1 cellular context compared by ENCODE assay signal in genomic region chr16:69424053-69424934, GRCh38.
TF ChIP-seq lines count a peak whose summit lies in the region.

Gene CYB5B, plus strand, starts transcription at chr16:69424619. Its CDS starts 65 bp downstream, at chr16:69424684.

TF ChIP-seq in HepG2, 621 proteins besides CTCF, POLR2A, EP300 and RAD21 (continued from another document and continues in another):
- no peak; the same call in 1 of the 2 replicates for TF ChIP-seq ZXDC (CRISPR knock-in tag; IDR thresholded peaks at IDR 0.05)
- peak; percentile 96 for TF ChIP-seq KMT2B (CRISPR knock-in tag; IDR thresholded peaks at IDR 0.05)
- peak; percentile 85 for TF ChIP-seq DNMT1 (CRISPR knock-in tag; IDR thresholded peaks at IDR 0.05)
- TF ChIP-seq, protein P1, sequence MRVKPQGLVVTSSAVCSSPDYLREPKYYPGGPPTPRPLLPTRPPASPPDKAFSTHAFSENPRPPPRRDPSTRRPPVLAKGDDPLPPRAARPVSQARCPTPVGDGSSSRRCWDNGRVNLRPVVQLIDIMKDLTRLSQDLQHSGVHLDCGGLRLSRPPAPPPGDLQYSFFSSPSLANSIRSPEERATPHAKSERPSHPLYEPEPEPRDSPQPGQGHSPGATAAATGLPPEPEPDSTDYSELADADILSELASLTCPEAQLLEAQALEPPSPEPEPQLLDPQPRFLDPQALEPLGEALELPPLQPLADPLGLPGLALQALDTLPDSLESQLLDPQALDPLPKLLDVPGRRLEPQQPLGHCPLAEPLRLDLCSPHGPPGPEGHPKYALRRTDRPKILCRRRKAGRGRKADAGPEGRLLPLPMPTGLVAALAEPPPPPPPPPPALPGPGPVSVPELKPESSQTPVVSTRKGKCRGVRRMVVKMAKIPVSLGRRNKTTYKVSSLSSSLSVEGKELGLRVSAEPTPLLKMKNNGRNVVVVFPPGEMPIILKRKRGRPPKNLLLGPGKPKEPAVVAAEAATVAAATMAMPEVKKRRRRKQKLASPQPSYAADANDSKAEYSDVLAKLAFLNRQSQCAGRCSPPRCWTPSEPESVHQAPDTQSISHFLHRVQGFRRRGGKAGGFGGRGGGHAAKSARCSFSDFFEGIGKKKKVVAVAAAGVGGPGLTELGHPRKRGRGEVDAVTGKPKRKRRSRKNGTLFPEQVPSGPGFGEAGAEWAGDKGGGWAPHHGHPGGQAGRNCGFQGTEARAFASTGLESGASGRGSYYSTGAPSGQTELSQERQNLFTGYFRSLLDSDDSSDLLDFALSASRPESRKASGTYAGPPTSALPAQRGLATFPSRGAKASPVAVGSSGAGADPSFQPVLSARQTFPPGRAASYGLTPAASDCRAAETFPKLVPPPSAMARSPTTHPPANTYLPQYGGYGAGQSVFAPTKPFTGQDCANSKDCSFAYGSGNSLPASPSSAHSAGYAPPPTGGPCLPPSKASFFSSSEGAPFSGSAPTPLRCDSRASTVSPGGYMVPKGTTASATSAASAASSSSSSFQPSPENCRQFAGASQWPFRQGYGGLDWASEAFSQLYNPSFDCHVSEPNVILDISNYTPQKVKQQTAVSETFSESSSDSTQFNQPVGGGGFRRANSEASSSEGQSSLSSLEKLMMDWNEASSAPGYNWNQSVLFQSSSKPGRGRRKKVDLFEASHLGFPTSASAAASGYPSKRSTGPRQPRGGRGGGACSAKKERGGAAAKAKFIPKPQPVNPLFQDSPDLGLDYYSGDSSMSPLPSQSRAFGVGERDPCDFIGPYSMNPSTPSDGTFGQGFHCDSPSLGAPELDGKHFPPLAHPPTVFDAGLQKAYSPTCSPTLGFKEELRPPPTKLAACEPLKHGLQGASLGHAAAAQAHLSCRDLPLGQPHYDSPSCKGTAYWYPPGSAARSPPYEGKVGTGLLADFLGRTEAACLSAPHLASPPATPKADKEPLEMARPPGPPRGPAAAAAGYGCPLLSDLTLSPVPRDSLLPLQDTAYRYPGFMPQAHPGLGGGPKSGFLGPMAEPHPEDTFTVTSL (CRISPR knock-in tag; IDR thresholded peaks at IDR 0.05; ENCODE audit: borderline replicate concordance), result no peak
- no peak for TF ChIP-seq PRMT3 (CRISPR knock-in tag; IDR thresholded peaks at IDR 0.05; ENCODE audit: borderline replicate concordance, low read depth)
- TF ChIP-seq ZNF121 (CRISPR knock-in tag; IDR thresholded peaks at IDR 0.05), result peak; percentile 47; the same call in 1 of the 2 replicates
- TF ChIP-seq ZNF616 (CRISPR knock-in tag; IDR thresholded peaks at IDR 0.05; ENCODE audit: low read depth), result no peak
- TF ChIP-seq ZIK1 (CRISPR knock-in tag; IDR thresholded peaks at IDR 0.05; ENCODE audit: borderline replicate concordance, low read depth), result peak; percentile 88; the same call in 1 of the 2 replicates
- no peak for TF ChIP-seq CENPT (CRISPR knock-in tag; IDR thresholded peaks at IDR 0.05; ENCODE audit: low read depth)
- TF ChIP-seq SRF (IDR thresholded peaks at IDR 0.05; ENCODE audit: low read depth, low read length), result peak; percentile 66; the same call in 1 of the 2 replicates
- no peak for TF ChIP-seq ZNF367 (CRISPR knock-in tag; IDR thresholded peaks at IDR 0.05; ENCODE audit: borderline replicate concordance)
- TF ChIP-seq POGZ (CRISPR knock-in tag; IDR thresholded peaks at IDR 0.05), result peak; percentile 100
- no peak for TF ChIP-seq ZFYVE20 (CRISPR knock-in tag; IDR thresholded peaks at IDR 0.05; ENCODE audit: borderline replicate concordance, low read depth)
- no peak for TF ChIP-seq HOXD1 (CRISPR knock-in tag; IDR thresholded peaks at IDR 0.05)
- no peak; the same call in 1 of the 2 replicates for TF ChIP-seq ZNF546 (CRISPR knock-in tag; conservative IDR thresholded peaks at IDR 0.05)
- peak; percentile 56; the same call in 1 of the 2 replicates for TF ChIP-seq HNF4A (CRISPR knock-in tag; IDR thresholded peaks at IDR 0.05)
- TF ChIP-seq FIP1L1 (IDR thresholded peaks at IDR 0.05; ENCODE audit: borderline replicate concordance, insufficient read depth, low read depth, low read length), result no peak
- peak; percentile 75 for TF ChIP-seq ATF7-NPFF (CRISPR knock-in tag; IDR thresholded peaks at IDR 0.05; ENCODE audit: low read depth)
- peak; percentile 53; the same call in 1 of the 2 replicates for TF ChIP-seq SMYD3 (CRISPR knock-in tag; IDR thresholded peaks at IDR 0.05)
- peak; percentile 31; the same call in 1 of the 2 replicates for TF ChIP-seq PITX1 (CRISPR knock-in tag; IDR thresholded peaks at IDR 0.05)
- peak; percentile 91 for TF ChIP-seq ERF (CRISPR knock-in tag; IDR thresholded peaks at IDR 0.05)
- peak; percentile 65; the same call in 1 of the 2 replicates for TF ChIP-seq CAMTA2 (CRISPR knock-in tag; IDR thresholded peaks at IDR 0.05; ENCODE audit: borderline replicate concordance)
- TF ChIP-seq ARHGAP35 (CRISPR knock-in tag; IDR thresholded peaks at IDR 0.05; ENCODE audit: borderline replicate concordance), result peak; percentile 43; the same call in 1 of the 2 replicates
- no peak for TF ChIP-seq MTA3 (CRISPR knock-in tag; IDR thresholded peaks at IDR 0.05)
- peak; percentile 66; the same call in 1 of the 2 replicates for TF ChIP-seq ZNF101 (CRISPR knock-in tag; IDR thresholded peaks at IDR 0.05; ENCODE audit: borderline replicate concordance, low read depth)
- TF ChIP-seq ZBTB3 (CRISPR knock-in tag; IDR thresholded peaks at IDR 0.05; ENCODE audit: borderline replicate concordance, low read depth), result 0 out of 2 replicates have a peak, but pooled peaks have one; percentile 74
- no peak for TF ChIP-seq ZNF557 (CRISPR knock-in tag; IDR thresholded peaks at IDR 0.05)
- TF ChIP-seq CENPX (CRISPR knock-in tag; IDR thresholded peaks at IDR 0.05), result no peak
- TF ChIP-seq ZNF563 (CRISPR knock-in tag; IDR thresholded peaks at IDR 0.05), result 0 out of 2 replicates have a peak, but pooled peaks have one; percentile 58
- TF ChIP-seq, protein P2, sequence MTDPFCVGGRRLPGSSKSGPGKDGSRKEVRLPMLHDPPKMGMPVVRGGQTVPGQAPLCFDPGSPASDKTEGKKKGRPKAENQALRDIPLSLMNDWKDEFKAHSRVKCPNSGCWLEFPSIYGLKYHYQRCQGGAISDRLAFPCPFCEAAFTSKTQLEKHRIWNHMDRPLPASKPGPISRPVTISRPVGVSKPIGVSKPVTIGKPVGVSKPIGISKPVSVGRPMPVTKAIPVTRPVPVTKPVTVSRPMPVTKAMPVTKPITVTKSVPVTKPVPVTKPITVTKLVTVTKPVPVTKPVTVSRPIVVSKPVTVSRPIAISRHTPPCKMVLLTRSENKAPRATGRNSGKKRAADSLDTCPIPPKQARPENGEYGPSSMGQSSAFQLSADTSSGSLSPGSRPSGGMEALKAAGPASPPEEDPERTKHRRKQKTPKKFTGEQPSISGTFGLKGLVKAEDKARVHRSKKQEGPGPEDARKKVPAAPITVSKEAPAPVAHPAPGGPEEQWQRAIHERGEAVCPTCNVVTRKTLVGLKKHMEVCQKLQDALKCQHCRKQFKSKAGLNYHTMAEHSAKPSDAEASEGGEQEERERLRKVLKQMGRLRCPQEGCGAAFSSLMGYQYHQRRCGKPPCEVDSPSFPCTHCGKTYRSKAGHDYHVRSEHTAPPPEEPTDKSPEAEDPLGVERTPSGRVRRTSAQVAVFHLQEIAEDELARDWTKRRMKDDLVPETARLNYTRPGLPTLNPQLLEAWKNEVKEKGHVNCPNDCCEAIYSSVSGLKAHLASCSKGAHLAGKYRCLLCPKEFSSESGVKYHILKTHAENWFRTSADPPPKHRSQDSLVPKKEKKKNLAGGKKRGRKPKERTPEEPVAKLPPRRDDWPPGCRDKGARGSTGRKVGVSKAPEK (CRISPR knock-in tag; IDR thresholded peaks at IDR 0.05; ENCODE audit: borderline replicate concordance), result 0 out of 2 replicates have a peak, but pooled peaks have one; percentile 12
- no peak for TF ChIP-seq ZNF747 (CRISPR knock-in tag; IDR thresholded peaks at IDR 0.05; ENCODE audit: borderline replicate concordance)
- TF ChIP-seq ZNF496 (CRISPR knock-in tag; IDR thresholded peaks at IDR 0.05; ENCODE audit: insufficient replicate concordance), result no peak
- no peak for TF ChIP-seq ZBTB1 (CRISPR knock-in tag; IDR thresholded peaks at IDR 0.05; ENCODE audit: borderline replicate concordance)
- peak; percentile 82 for TF ChIP-seq SP4 (CRISPR knock-in tag; IDR thresholded peaks at IDR 0.05)
- TF ChIP-seq, protein P3, sequence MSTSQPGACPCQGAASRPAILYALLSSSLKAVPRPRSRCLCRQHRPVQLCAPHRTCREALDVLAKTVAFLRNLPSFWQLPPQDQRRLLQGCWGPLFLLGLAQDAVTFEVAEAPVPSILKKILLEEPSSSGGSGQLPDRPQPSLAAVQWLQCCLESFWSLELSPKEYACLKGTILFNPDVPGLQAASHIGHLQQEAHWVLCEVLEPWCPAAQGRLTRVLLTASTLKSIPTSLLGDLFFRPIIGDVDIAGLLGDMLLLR (CRISPR knock-in tag; IDR thresholded peaks at IDR 0.05), result peak; percentile 83
- TF ChIP-seq ATF2 (CRISPR knock-in tag; IDR thresholded peaks at IDR 0.05), result no peak; the same call in none of the 2 replicates
- TF ChIP-seq TRAFD1 (CRISPR knock-in tag; IDR thresholded peaks at IDR 0.05; ENCODE audit: borderline replicate concordance), result peak; percentile 87; the same call in 1 of the 2 replicates
- peak; percentile 77; the same call in 1 of the 2 replicates for TF ChIP-seq HDAC1 (CRISPR knock-in tag; IDR thresholded peaks at IDR 0.05)
- TF ChIP-seq, protein P4, sequence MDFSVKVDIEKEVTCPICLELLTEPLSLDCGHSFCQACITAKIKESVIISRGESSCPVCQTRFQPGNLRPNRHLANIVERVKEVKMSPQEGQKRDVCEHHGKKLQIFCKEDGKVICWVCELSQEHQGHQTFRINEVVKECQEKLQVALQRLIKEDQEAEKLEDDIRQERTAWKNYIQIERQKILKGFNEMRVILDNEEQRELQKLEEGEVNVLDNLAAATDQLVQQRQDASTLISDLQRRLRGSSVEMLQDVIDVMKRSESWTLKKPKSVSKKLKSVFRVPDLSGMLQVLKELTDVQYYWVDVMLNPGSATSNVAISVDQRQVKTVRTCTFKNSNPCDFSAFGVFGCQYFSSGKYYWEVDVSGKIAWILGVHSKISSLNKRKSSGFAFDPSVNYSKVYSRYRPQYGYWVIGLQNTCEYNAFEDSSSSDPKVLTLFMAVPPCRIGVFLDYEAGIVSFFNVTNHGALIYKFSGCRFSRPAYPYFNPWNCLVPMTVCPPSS (IDR thresholded peaks at IDR 0.05), result no peak
- TF ChIP-seq, protein P5, sequence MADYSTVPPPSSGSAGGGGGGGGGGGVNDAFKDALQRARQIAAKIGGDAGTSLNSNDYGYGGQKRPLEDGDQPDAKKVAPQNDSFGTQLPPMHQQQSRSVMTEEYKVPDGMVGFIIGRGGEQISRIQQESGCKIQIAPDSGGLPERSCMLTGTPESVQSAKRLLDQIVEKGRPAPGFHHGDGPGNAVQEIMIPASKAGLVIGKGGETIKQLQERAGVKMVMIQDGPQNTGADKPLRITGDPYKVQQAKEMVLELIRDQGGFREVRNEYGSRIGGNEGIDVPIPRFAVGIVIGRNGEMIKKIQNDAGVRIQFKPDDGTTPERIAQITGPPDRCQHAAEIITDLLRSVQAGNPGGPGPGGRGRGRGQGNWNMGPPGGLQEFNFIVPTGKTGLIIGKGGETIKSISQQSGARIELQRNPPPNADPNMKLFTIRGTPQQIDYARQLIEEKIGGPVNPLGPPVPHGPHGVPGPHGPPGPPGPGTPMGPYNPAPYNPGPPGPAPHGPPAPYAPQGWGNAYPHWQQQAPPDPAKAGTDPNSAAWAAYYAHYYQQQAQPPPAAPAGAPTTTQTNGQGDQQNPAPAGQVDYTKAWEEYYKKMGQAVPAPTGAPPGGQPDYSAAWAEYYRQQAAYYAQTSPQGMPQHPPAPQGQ (CRISPR knock-in tag; IDR thresholded peaks at IDR 0.05; ENCODE audit: borderline replicate concordance), result no peak
- no peak for TF ChIP-seq MTF2 (CRISPR knock-in tag; IDR thresholded peaks at IDR 0.05; ENCODE audit: borderline replicate concordance)
- peak; percentile 93 for TF ChIP-seq TGIF2 (CRISPR knock-in tag; IDR thresholded peaks at IDR 0.05)
